In the genomic region with DNA sequence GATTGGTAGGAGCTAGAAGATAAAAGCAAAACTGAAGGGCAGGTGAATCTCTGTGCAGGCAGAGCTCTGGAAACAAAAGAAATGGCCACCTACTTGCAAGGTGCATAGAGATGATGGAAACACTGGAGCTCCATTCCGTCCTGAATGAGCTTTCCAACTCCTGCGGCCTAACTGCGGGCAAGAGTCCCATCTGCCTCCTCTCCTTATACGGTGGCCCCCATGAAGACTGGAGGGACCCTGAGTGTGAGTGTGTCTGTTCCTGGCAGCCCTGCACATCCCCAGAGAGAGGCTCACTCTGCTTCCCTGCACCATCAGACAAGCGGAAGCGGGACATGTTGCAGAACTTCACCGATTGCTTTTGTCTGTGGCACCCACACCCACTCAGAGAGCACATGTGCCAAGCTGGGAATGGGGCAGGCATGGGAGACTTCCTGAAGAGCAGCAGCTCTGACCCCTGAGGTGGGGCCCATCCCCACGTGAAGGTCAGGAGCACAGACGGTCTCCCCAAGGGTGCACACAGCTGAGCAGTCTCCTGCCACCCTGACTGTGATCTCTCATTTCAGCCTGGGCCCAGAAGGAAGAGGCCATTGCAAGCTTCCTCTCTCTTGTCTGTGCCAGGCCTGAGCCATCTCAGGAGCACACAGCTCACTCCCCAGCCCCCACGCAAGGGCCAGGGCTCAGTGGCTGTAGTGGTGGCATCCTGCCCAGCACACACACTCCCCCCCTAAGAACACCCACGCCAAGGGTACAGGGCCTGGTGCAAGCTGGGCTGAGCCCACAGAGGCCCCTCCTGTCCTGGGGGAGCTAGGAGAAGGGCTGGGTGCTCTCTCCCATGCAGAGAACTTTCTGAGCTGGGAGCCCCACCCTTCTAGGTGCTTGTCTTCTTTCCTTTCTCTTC, we compare ENCODE assay signal across 1 cellular context.
TF ChIP-seq lines count a peak whose summit lies in the region.

No MANE protein-coding gene starts in this region.

TF ChIP-seq in HepG2, 621 proteins besides CTCF, POLR2A, EP300 and RAD21 (continued from another document and continues in another):
- TF ChIP-seq, protein P1, sequence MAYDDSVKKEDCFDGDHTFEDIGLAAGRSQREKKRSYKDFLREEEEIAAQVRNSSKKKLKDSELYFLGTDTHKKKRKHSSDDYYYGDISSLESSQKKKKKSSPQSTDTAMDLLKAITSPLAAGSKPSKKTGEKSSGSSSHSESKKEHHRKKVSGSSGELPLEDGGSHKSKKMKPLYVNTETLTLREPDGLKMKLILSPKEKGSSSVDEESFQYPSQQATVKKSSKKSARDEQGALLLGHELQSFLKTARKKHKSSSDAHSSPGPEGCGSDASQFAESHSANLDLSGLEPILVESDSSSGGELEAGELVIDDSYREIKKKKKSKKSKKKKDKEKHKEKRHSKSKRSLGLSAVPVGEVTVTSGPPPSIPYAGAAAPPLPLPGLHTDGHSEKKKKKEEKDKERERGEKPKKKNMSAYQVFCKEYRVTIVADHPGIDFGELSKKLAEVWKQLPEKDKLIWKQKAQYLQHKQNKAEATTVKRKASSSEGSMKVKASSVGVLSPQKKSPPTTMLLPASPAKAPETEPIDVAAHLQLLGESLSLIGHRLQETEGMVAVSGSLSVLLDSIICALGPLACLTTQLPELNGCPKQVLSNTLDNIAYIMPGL (CRISPR knock-in tag; IDR thresholded peaks at IDR 0.05; ENCODE audit: borderline replicate concordance in 1 of 2, low read depth in 1 of 2): 0 out of 4 replicates have a peak, but pooled peaks of 1 of the 2 experiments have one; percentile 38
- TF ChIP-seq ZNF160 (CRISPR knock-in tag; IDR thresholded peaks at IDR 0.05) (peak; percentile 24; the same call in 1 of the 2 replicates), ZNF773 (CRISPR knock-in tag; IDR thresholded peaks at IDR 0.05; ENCODE audit: borderline replicate concordance) (no peak), ERF (CRISPR knock-in tag; IDR thresholded peaks at IDR 0.05) (no peak), TERF1 (CRISPR knock-in tag; IDR thresholded peaks at IDR 0.05) (no peak), ZNF629 (CRISPR knock-in tag; conservative IDR thresholded peaks at IDR 0.05) (no peak), E2F1 (CRISPR knock-in tag; IDR thresholded peaks at IDR 0.05) (no peak), HDAC1 (CRISPR knock-in tag; IDR thresholded peaks at IDR 0.05) (no peak), DZIP1 (CRISPR knock-in tag; IDR thresholded peaks at IDR 0.05) (no peak), ZNF569 (CRISPR knock-in tag; IDR thresholded peaks at IDR 0.05; ENCODE audit: borderline replicate concordance) (no peak), ZMAT3 (CRISPR knock-in tag; conservative IDR thresholded peaks at IDR 0.05) (peak; percentile 42; the same call in 1 of the 2 replicates), SNAPC4 (CRISPR knock-in tag; IDR thresholded peaks at IDR 0.05) (no peak), U2AF1 (optimal IDR thresholded peaks at IDR 0.05; ENCODE audit: low read depth, low read length) (no peak), HNRNPH1 (optimal IDR thresholded peaks at IDR 0.05; ENCODE audit: low read depth, low read length) (peak; percentile 35), PAXIP1 (CRISPR knock-in tag; conservative IDR thresholded peaks at IDR 0.05) (peak; percentile 60), ZNF33B (CRISPR knock-in tag; IDR thresholded peaks at IDR 0.05) (peak; percentile 39; the same call in 1 of the 2 replicates), PTBP1 (IDR thresholded peaks at IDR 0.05; ENCODE audit: low read depth, low read length, poor library complexity, severe bottlenecking) (no peak), RNF2 (conservative IDR thresholded peaks at IDR 0.05; ENCODE audit: low read depth) (no peak), ZNF563 (CRISPR knock-in tag; IDR thresholded peaks at IDR 0.05) (no peak; the same call in 1 of the 2 replicates), ZNF775 (CRISPR knock-in tag; IDR thresholded peaks at IDR 0.05; ENCODE audit: borderline replicate concordance) (peak; percentile 89), MIXL1 (CRISPR knock-in tag; IDR thresholded peaks at IDR 0.05) (no peak), TBP (CRISPR knock-in tag; IDR thresholded peaks at IDR 0.05) (no peak), ATF2 (CRISPR knock-in tag; IDR thresholded peaks at IDR 0.05) (0 out of 2 replicates have a peak, but pooled peaks have one; percentile 52), ZNF549 (CRISPR knock-in tag; IDR thresholded peaks at IDR 0.05) (no peak), ZNF883 (CRISPR knock-in tag; IDR thresholded peaks at IDR 0.05; ENCODE audit: not compliant biosample characterization) (peak; percentile 66), ZNF672 (CRISPR knock-in tag; IDR thresholded peaks at IDR 0.05) (no peak), ZSCAN21 (CRISPR knock-in tag; IDR thresholded peaks at IDR 0.05; ENCODE audit: borderline replicate concordance) (peak; percentile 41; the same call in 1 of the 2 replicates), CBX5 (CRISPR knock-in tag; IDR thresholded peaks at IDR 0.05; ENCODE audit: borderline replicate concordance) (0 out of 2 replicates have a peak, but pooled peaks have one; percentile 15), ZMYM2 (CRISPR knock-in tag; IDR thresholded peaks at IDR 0.05) (no peak), TGIF2 (CRISPR knock-in tag; IDR thresholded peaks at IDR 0.05) (no peak)
